12 cellular contexts compared by ENCODE assay signal in genomic region chr1:220734571-220735326, GRCh38. TPM values are rescaled to one million over a fixed set of nuclear protein-coding genes. Genes with fewer than 3 reads are reported as not detected.
DNase-seq lines count a peak whose midpoint lies in the region; ATAC-seq, FAIRE-seq and TF ChIP-seq lines count a peak whose summit lies in the region.
"Had no signal": no experiment of that assay in that cellular context is flagged by ENCODE, and none has a peak within 500 bp of the region (broad histone marks: within the 10 kb centered on the region; RNA-seq: fewer than 3 reads in every experiment).

No MANE protein-coding gene starts in this region.

- H3K27me3 ChIP-seq in bronchial epithelial cell (ENCODE audit: control insufficient read depth, insufficient read depth, low read length) (no peaks in the 10 kb centered on the region), lower lobe of right lung (ENCODE audit: low read depth) (no peaks in the 10 kb centered on the region)

- no peak for TF ChIP-seq CTCF in bronchial epithelial cell (IDR thresholded peaks at IDR 0.05; ENCODE audit: insufficient read depth, low read length, severe bottlenecking)
- TF ChIP-seq CTCF in lower lobe of right lung (IDR thresholded peaks at IDR 0.05) = no peak

- FAIRE-seq in bronchial epithelial cell (lab: Jason Lieb, UNC) = no peak

- ATAC-seq in lower lobe of right lung (peak; percentile 82 to 89), GM19463 (IDR thresholded peaks at IDR 0.05; ENCODE audit: unreplicated experiment) (no peak)
- ATAC-seq: activated T-cell treated with anti-CD3 and anti-CD28 coated beads, Interleukin-2, amount 50 U/mL, for 72 hours had no signal

- H3K4me1 ChIP-seq in lower lobe of right lung = peaks cover 29% of the 10 kb centered on the region

- DNase-seq in AG08395 (ENCODE audit: low spot score) (peak; percentile 67), HT1080 (ENCODE audit: low read depth) (peak; percentile 59), bronchial epithelial cell (ENCODE audit: low read depth) (peak; percentile 76), lower lobe of right lung (no peak), germinal center (ENCODE audit: low spot score) (no peak), NCI-H82 treated with DMSO at 0.1 percent for 48 hours (lab: John Stamatoyannopoulos, UW; ENCODE audit: unreplicated experiment) (no peak), NCI-H2196 treated with DMSO at 0.1 percent for 48 hours (lab: John Stamatoyannopoulos, UW; ENCODE audit: unreplicated experiment) (no peak)
- DNase-seq: activated T-cell treated with anti-CD3 and anti-CD28 coated beads, Interleukin-2, amount 50 U/mL, for 72 hours; effector CD8-positive, alpha-beta T cell; mesendoderm; NCI-H1436 had no signal

- intact Hi-C loops in lower lobe of right lung (cut with DNase I) = no loop called here

- H3K4me3 ChIP-seq in bronchial epithelial cell (ENCODE audit: low read depth, low read length) = no peak overlapping the region
- no peak overlapping the region for H3K4me3 ChIP-seq in lower lobe of right lung

- no peaks in the 10 kb centered on the region for H3K9me3 ChIP-seq in lower lobe of right lung

- H3K36me3 ChIP-seq in bronchial epithelial cell (ENCODE audit: control insufficient read depth, insufficient read depth, low read length) (no peaks in the 10 kb centered on the region), lower lobe of right lung (no peaks in the 10 kb centered on the region)

- H3K27ac ChIP-seq in lower lobe of right lung = peak overlapping the region; percentile 10

RNA-seq across cellular contexts. Expression of gene MTARC2, which starts 13.4 kb away (rescaled TPM):
- total RNA-seq in HT1080 (2014; rRNA removed; shearing (Covaris generic)) = 1.5 and 2.7 TPM in 2 replicates
- polyA plus RNA-seq in HT1080 (2015; cell fraction: cytosol; rRNA removed) = 5.6 and 5.7 TPM in 2 replicates
- 12.0 and 13.1 TPM in 2 replicates for polyA plus RNA-seq in HT1080 (2015; cell fraction: nucleus; rRNA removed)
- total RNA-seq in bronchial epithelial cell (1.7 and 2.6 TPM in 2 replicates), lower lobe of right lung (56.6 TPM)
- total RNA-seq: activated T-cell treated with anti-CD3 and anti-CD28 coated beads, Interleukin-2, amount 50 U/mL, for 72 hours had no signal

RNA-seq across cellular contexts. Expression of gene C1orf115, which starts 44.6 kb away (rescaled TPM):
- 4.3 and 4.9 TPM in 2 replicates for total RNA-seq in HT1080 (2014; rRNA removed; shearing (Covaris generic))
- polyA plus RNA-seq in HT1080 (2015; cell fraction: cytosol; rRNA removed) = 3.3 and 3.4 TPM in 2 replicates
- 1.1 and 1.8 TPM in 2 replicates for polyA plus RNA-seq in HT1080 (2015; cell fraction: nucleus; rRNA removed)
- total RNA-seq in bronchial epithelial cell (1.3 and 2.8 TPM in 2 replicates), lower lobe of right lung (26.3 TPM)

RNA-seq across cellular contexts. Expression of gene MTARC1, which starts 52.0 kb away (rescaled TPM):
- 0.05 TPM in 1 of 2 replicates, not detected in the other for total RNA-seq in HT1080 (2014; rRNA removed; shearing (Covaris generic))
- not detected in 2 replicates for polyA plus RNA-seq in HT1080 (2015; cell fraction: cytosol; rRNA removed)
- polyA plus RNA-seq in HT1080 (2015; cell fraction: nucleus; rRNA removed) = 0.06 TPM in 1 of 2 replicates, not detected in the other
- total RNA-seq in bronchial epithelial cell = 2.0 and 5.8 TPM in 2 replicates
- 37.6 TPM for total RNA-seq in lower lobe of right lung
- total RNA-seq: activated T-cell treated with anti-CD3 and anti-CD28 coated beads, Interleukin-2, amount 50 U/mL, for 72 hours had no signal

Comparison
In these comparisons a context has a peak if more than half of its experiments do, and no peak if none do; other contexts are left out.
1. DNase-seq: peak in AG08395 (single experiment), HT1080 (single experiment) and bronchial epithelial cell (single experiment); none in lower lobe of right lung (single experiment), germinal center (single experiment), NCI-H82 treated with DMSO at 0.1 percent for 48 hours (single experiment) and NCI-H2196 treated with DMSO at 0.1 percent for 48 hours (single experiment).
2. RNA of gene MTARC2, which starts 13.4 kb away (total RNA-seq): 56.6 TPM in lower lobe of right lung (single experiment); 1.5 to 2.7 TPM in HT1080 and 1.7 to 2.6 TPM in bronchial epithelial cell; every median in the first group is over 10 times any median in the second.